9 cellular contexts compared by ENCODE assay signal in genomic region chr12:24839268-24839791, GRCh38.
DNase-seq lines count a peak whose midpoint lies in the region; ATAC-seq and TF ChIP-seq lines count a peak whose summit lies in the region.
"Had no signal": no experiment of that assay in that cellular context is flagged by ENCODE, and none has a peak within 500 bp of the region (broad histone marks: within the 10 kb centered on the region; RNA-seq: fewer than 3 reads in every experiment).

No MANE protein-coding gene starts in this region.

- TF ChIP-seq CTCF in GM12875 (IDR thresholded peaks at IDR 0.05; ENCODE audit: borderline replicate concordance, insufficient read depth, low read depth, low read length) = peak; percentile 8; the same call in 1 of the 2 replicates
- no peak for TF ChIP-seq CTCF in fibroblast of the aortic adventitia (IDR thresholded peaks at IDR 0.05; ENCODE audit: insufficient read depth, low read length)
- no peak for TF ChIP-seq CTCF in uterus (IDR thresholded peaks at IDR 0.05)

- H3K4me1 ChIP-seq in uterus = peaks cover 0 to 6% of the 10 kb centered on the region in 2 donors

- H3K4me3 ChIP-seq in GM12875 (ENCODE audit: low read depth, low read length) = no peak overlapping the region
- no peak overlapping the region for H3K4me3 ChIP-seq in fibroblast of the aortic adventitia (ENCODE audit: low read depth, low read length)
- no peak overlapping the region for H3K4me3 ChIP-seq in uterus

- peaks cover 2% of the 10 kb centered on the region for H3K36me3 Mint-ChIP-seq in T-helper 17 cell (ENCODE audit: low read depth)

- no peaks in the 10 kb centered on the region for H3K27me3 ChIP-seq in uterus

- peaks cover 31% of the 10 kb centered on the region for H3K27me3 Mint-ChIP-seq in T-helper 17 cell

- H3K36me3 ChIP-seq in uterus = no peaks in the 10 kb centered on the region

- no peak for TF ChIP-seq POLR2A in uterus (IDR thresholded peaks at IDR 0.05)

- no peaks in the 10 kb centered on the region for H3K9me3 ChIP-seq in T-helper 17 cell (ENCODE audit: control insufficient read depth, low read length, poor library complexity, severe bottlenecking)
- H3K9me3 ChIP-seq in uterus = no peaks in the 10 kb centered on the region

- DNase-seq in T-helper 17 cell (no peak), fibroblast of the aortic adventitia (ENCODE audit: low read depth) (peak; percentile 25), uterus (no peak), EL (no peak), AG08395 (ENCODE audit: low spot score) (no peak), NCI-H82 treated with DMSO at 0.1 percent for 48 hours (lab: John Stamatoyannopoulos, UW; ENCODE audit: unreplicated experiment) (no peak)

- intact Hi-C loops in uterus (cut with DNase I; ENCODE audit: low total_unique reads) = no loop called here

- peak overlapping the region; percentile 65 to 67 for H3K27ac ChIP-seq in uterus
- H3K27ac ChIP-seq: epithelial cell of prostate had no signal

- peak; percentile 86 for ATAC-seq in GM21737 (IDR thresholded peaks at IDR 0.05; ENCODE audit: unreplicated experiment)
- ATAC-seq in T-helper 17 cell = peak; percentile 73

- H3K4me1 Mint-ChIP-seq in T-helper 17 cell = peaks cover 10% of the 10 kb centered on the region

- H3K4me3 Mint-ChIP-seq in T-helper 17 cell = peak overlapping the region; percentile 68

- peak overlapping the region; percentile 47 for H3K27ac Mint-ChIP-seq in T-helper 17 cell
